In genomic region chr7:75957021-75957736, GRCh38 we compare ENCODE assay signal across 15 cellular contexts. TPM values are rescaled to one million over a fixed set of nuclear protein-coding genes. Genes with fewer than 3 reads are reported as not detected.
DNase-seq lines count a peak whose midpoint lies in the region; ATAC-seq and TF ChIP-seq lines count a peak whose summit lies in the region.
"Had no signal": no experiment of that assay in that cellular context is flagged by ENCODE, and none has a peak within 500 bp of the region (broad histone marks: within the 10 kb centered on the region; RNA-seq: fewer than 3 reads in every experiment).

No MANE protein-coding gene starts in this region.

- in situ Hi-C loops in GM13977 (cut with MboI; ENCODE audit: low pct_unique_long_range_greater_than_20kb, low sequenced_read_pairs, unreplicated experiment), result no loop called here

- H3K27me3 ChIP-seq in H7 (ENCODE audit: control insufficient read depth, insufficient read depth, low read length) (no peaks in the 10 kb centered on the region), neutrophil (no peaks in the 10 kb centered on the region)
- H3K27me3 ChIP-seq: BLaER1 treated with 17β-estradiol and CSF1 and Interleukin-3, amounts not matched to agents 10 nM and 100 nM had no signal

- H3K4me3 ChIP-seq in H7 (ENCODE audit: insufficient read depth, low read depth, low read length) (no peak overlapping the region), neutrophil (ENCODE audit: low read depth in 1 of 2, low read length in 1 of 2) (no peak overlapping the region)
- H3K4me3 ChIP-seq: BLaER1 treated with 17β-estradiol and CSF1 and Interleukin-3, amounts not matched to agents 10 nM and 100 nM had no signal

- no peak for TF ChIP-seq CTCF in neutrophil (IDR thresholded peaks at IDR 0.05)
- no peak for TF ChIP-seq CTCF in GM13977 (IDR thresholded peaks at IDR 0.05; ENCODE audit: extremely low read depth, insufficient read depth, missing control alignments)

- no peak for ATAC-seq in GM21367 (IDR thresholded peaks at IDR 0.05; ENCODE audit: unreplicated experiment)

- H3K4me1 ChIP-seq in neutrophil (ENCODE audit: control insufficient read depth in 1 of 2, insufficient read depth in 1 of 2, low read depth in 1 of 2, low read length in 1 of 2), result peaks cover 34 to 41% of the 10 kb centered on the region in 2 experiments

- H3K27ac ChIP-seq in neutrophil, result peak overlapping the region; percentile 30
- H3K27ac ChIP-seq: BLaER1 treated with 17β-estradiol and CSF1 and Interleukin-3, amounts not matched to agents 10 nM and 100 nM had no signal

- H3K36me3 ChIP-seq in H7 (replicated peaks; ENCODE audit: control insufficient read depth, insufficient read depth, low read length) (peaks cover 20% of the 10 kb centered on the region), neutrophil (peaks cover 32% of the 10 kb centered on the region)

- DNase-seq in H7, result peak; percentile 73
- DNase-seq in astrocyte of the hippocampus (ENCODE audit: low read depth, low spot score), result peak; percentile 65
- DNase-seq in islet precursor cell, result peak; percentile 90
- DNase-seq in COLO829 (ENCODE audit: low spot score), result no peak
- DNase-seq in OCI-M2 (lab: John Stamatoyannopoulos, UW; ENCODE audit: unreplicated experiment), result no peak
- no peak for DNase-seq in GM13977 (ENCODE audit: low spot score)
- DNase-seq: activated naive CD8-positive, alpha-beta T cell treated with anti-CD3 and anti-CD28 coated beads, Interleukin-2, amount 10 ng/mL, durations not matched to agents 7 days and 5 days; foreskin melanocyte; left cardiac atrium; NCI-H69; SHP77; stimulated activated CD4-positive, alpha-beta T cell treated with anti-CD3 and anti-CD28 coated beads, Interleukin-1b, Interleukin-23, amount 100 ng/mL, for 48 hours had no signal

- no peaks in the 10 kb centered on the region for H3K9me3 ChIP-seq in neutrophil
- H3K9me3 ChIP-seq: BLaER1 treated with 17β-estradiol and CSF1 and Interleukin-3, amounts not matched to agents 10 nM and 100 nM had no signal

RNA-seq across cellular contexts. Expression of gene TMEM120A, which starts 37.2 kb away (rescaled TPM):
- 11.0 and 12.8 TPM in 2 replicates for total RNA-seq in H7 (2014; rRNA removed; shearing (Covaris generic))

RNA-seq across cellular contexts. Expression of gene POR, which starts 42.2 kb away (rescaled TPM):
- total RNA-seq in H7 (2014; rRNA removed; shearing (Covaris generic)), result 120 and 142 TPM in 2 replicates

Comparison
In these comparisons a context has a peak if more than half of its experiments do, and no peak if none do; other contexts are left out.
1. DNase-seq: peak in H7 (single experiment), astrocyte of the hippocampus (single experiment) and islet precursor cell (single experiment); none in COLO829 (single experiment), OCI-M2 (single experiment) and GM13977 (single experiment).